1 cellular context compared by ENCODE assay signal in genomic region chr1:204093421-204093717, GRCh38.
TF ChIP-seq lines count a peak whose summit lies in the region.

No MANE protein-coding gene starts in this region.

TF ChIP-seq in HepG2, 621 proteins besides CTCF, POLR2A, EP300 and RAD21 (continued from another document and continues in another):
- TF ChIP-seq CSRNP1 (CRISPR knock-in tag; IDR thresholded peaks at IDR 0.05) (no peak), STAG1 (CRISPR knock-in tag; IDR thresholded peaks at IDR 0.05) (no peak), EED (CRISPR knock-in tag; IDR thresholded peaks at IDR 0.05) (no peak), ZNF850 (CRISPR knock-in tag; conservative IDR thresholded peaks at IDR 0.05) (no peak), JUND (CRISPR knock-in tag; IDR thresholded peaks at IDR 0.05) (no peak), MED1 (CRISPR knock-in tag; IDR thresholded peaks at IDR 0.05) (peak; percentile 79), KAT8 (CRISPR knock-in tag; IDR thresholded peaks at IDR 0.05) (peak; percentile 73; the same call in 1 of the 2 replicates), ZBTB1 (CRISPR knock-in tag; IDR thresholded peaks at IDR 0.05; ENCODE audit: borderline replicate concordance) (no peak), HNRNPUL1 (IDR thresholded peaks at IDR 0.05; ENCODE audit: low read depth, low read length) (no peak), TBX3 (IDR thresholded peaks at IDR 0.05; ENCODE audit: borderline replicate concordance) (no peak), SMAD3 (CRISPR knock-in tag; IDR thresholded peaks at IDR 0.05) (no peak), TEF (CRISPR knock-in tag; IDR thresholded peaks at IDR 0.05) (no peak), PREB (CRISPR knock-in tag; IDR thresholded peaks at IDR 0.05) (no peak), NFYB (CRISPR knock-in tag; IDR thresholded peaks at IDR 0.05) (0 out of 2 replicates have a peak, but pooled peaks have one; percentile 10), ZNF788 (CRISPR knock-in tag; IDR thresholded peaks at IDR 0.05; ENCODE audit: borderline replicate concordance) (peak; percentile 49; the same call in 1 of the 2 replicates), SOX13 (IDR thresholded peaks at IDR 0.05) (no peak), SOX13 (CRISPR knock-in tag; conservative IDR thresholded peaks at IDR 0.05 in 1 of 2, IDR thresholded peaks at IDR 0.05 in 1 of 2) (peak in 1 of 2 experiments; percentile 66; a peak in 2 of 4 replicates), ZKSCAN8 (CRISPR knock-in tag; IDR thresholded peaks at IDR 0.05; ENCODE audit: borderline replicate concordance) (no peak; the same call in 1 of the 2 replicates), JARID2 (CRISPR knock-in tag; IDR thresholded peaks at IDR 0.05; ENCODE audit: insufficient replicate concordance) (no peak), NFIB (CRISPR knock-in tag; IDR thresholded peaks at IDR 0.05; ENCODE audit: borderline replicate concordance) (no peak), HOXA9 (CRISPR knock-in tag; IDR thresholded peaks at IDR 0.05; ENCODE audit: borderline replicate concordance) (no peak), ZNF749 (CRISPR knock-in tag; IDR thresholded peaks at IDR 0.05; ENCODE audit: borderline replicate concordance) (no peak), HHEX (CRISPR knock-in tag; IDR thresholded peaks at IDR 0.05) (no peak), ZNF614 (CRISPR knock-in tag; IDR thresholded peaks at IDR 0.05; ENCODE audit: borderline replicate concordance) (no peak), FOSL1 (CRISPR knock-in tag; IDR thresholded peaks at IDR 0.05; ENCODE audit: borderline replicate concordance) (no peak), ZNF597 (CRISPR knock-in tag; IDR thresholded peaks at IDR 0.05) (no peak), FOXA3 (CRISPR knock-in tag; IDR thresholded peaks at IDR 0.05) (peak; percentile 65), PAWR (CRISPR knock-in tag; IDR thresholded peaks at IDR 0.05; ENCODE audit: borderline replicate concordance) (no peak), JDP2 (CRISPR knock-in tag; IDR thresholded peaks at IDR 0.05; ENCODE audit: borderline replicate concordance) (no peak), ZNF260 (CRISPR knock-in tag; IDR thresholded peaks at IDR 0.05; ENCODE audit: borderline replicate concordance, low read depth) (no peak), ZNF142 (CRISPR knock-in tag; IDR thresholded peaks at IDR 0.05) (no peak), KIAA2018 (CRISPR knock-in tag; IDR thresholded peaks at IDR 0.05; ENCODE audit: borderline replicate concordance) (no peak)
- TF ChIP-seq, protein P1, sequence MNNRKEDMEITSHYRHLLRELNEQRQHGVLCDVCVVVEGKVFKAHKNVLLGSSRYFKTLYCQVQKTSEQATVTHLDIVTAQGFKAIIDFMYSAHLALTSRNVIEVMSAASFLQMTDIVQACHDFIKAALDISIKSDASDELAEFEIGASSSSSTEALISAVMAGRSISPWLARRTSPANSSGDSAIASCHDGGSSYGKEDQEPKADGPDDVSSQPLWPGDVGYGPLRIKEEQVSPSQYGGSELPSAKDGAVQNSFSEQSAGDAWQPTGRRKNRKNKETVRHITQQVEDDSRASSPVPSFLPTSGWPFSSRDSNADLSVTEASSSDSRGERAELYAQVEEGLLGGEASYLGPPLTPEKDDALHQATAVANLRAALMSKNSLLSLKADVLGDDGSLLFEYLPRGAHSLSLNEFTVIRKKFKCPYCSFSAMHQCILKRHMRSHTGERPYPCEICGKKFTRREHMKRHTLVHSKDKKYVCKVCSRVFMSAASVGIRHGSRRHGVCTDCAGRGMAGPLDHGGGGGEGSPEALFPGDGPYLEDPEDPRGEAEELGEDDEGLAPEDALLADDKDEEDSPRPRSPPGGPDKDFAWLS (CRISPR knock-in tag; IDR thresholded peaks at IDR 0.05; ENCODE audit: borderline replicate concordance): no peak
- TF ChIP-seq, protein P2, sequence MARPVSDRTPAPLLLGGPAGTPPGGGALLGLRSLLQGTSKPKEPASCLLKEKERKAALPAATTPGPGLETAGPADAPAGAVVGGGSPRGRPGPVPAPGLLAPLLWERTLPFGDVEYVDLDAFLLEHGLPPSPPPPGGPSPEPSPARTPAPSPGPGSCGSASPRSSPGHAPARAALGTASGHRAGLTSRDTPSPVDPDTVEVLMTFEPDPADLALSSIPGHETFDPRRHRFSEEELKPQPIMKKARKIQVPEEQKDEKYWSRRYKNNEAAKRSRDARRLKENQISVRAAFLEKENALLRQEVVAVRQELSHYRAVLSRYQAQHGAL (CRISPR knock-in tag; IDR thresholded peaks at IDR 0.05; ENCODE audit: not compliant biosample characterization): no peak
- TF ChIP-seq, protein P3, sequence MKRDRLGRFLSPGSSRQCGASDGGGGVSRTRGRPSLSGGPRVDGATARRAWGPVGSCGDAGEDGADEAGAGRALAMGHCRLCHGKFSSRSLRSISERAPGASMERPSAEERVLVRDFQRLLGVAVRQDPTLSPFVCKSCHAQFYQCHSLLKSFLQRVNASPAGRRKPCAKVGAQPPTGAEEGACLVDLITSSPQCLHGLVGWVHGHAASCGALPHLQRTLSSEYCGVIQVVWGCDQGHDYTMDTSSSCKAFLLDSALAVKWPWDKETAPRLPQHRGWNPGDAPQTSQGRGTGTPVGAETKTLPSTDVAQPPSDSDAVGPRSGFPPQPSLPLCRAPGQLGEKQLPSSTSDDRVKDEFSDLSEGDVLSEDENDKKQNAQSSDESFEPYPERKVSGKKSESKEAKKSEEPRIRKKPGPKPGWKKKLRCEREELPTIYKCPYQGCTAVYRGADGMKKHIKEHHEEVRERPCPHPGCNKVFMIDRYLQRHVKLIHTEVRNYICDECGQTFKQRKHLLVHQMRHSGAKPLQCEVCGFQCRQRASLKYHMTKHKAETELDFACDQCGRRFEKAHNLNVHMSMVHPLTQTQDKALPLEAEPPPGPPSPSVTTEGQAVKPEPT (CRISPR knock-in tag; IDR thresholded peaks at IDR 0.05; ENCODE audit: low read depth): no peak
